Comparison of ENCODE assay signal across 8 cellular contexts in the genomic region with DNA sequence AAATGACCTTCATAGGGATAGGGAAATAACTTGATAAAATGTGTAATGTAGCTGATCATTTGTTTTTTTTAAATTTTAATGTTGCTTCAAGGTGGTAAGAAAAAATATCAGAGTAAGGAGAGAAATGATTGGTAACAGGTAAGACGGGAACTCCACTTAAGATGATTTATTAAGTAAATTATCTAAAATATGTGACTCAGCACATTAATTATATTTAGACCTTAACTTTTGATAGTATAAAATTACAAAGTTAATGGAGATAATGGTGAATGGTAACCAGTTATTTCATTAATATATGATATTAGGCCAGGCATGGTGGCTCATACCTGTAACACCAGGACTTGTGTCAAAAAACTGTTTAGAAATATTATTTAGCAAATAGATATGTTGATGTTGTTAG.
"Had no signal": no experiment of that assay in that cellular context is flagged by ENCODE, and none has a peak within 500 bp of the region (broad histone marks: within the 10 kb centered on the region; RNA-seq: fewer than 3 reads in every experiment).

No MANE protein-coding gene starts in this region.

- DNase-seq: GDM1, GF-D8 had no signal

- FAIRE-seq: G401.6, GM12878, GM12891, GM12892, GM18507, GM19239 had no signal

- H3K4me3 ChIP-seq: GM12878 had no signal

- ATAC-seq: GM12878 had no signal
